In genomic region chr14:89957791-89958190, GRCh38 we compare ENCODE assay signal across 12 cellular contexts. TPM values are rescaled to one million over a fixed set of nuclear protein-coding genes. Genes with fewer than 3 reads are reported as not detected.
DNase-seq lines count a peak whose midpoint lies in the region; ATAC-seq, FAIRE-seq and TF ChIP-seq lines count a peak whose summit lies in the region.
"Had no signal": no experiment of that assay in that cellular context is flagged by ENCODE, and none has a peak within 500 bp of the region (broad histone marks: within the 10 kb centered on the region; RNA-seq: fewer than 3 reads in every experiment).

No MANE protein-coding gene starts in this region.

- H4K8ac ChIP-seq in mesenchymal stem cell (ENCODE audit: low read length) = peak overlapping the region; percentile 39

- H3K4me3 Mint-ChIP-seq in activated naive CD8-positive, alpha-beta T cell = peak overlapping the region; percentile 84
- H3K4me3 Mint-ChIP-seq in WTC11 = no peak overlapping the region

- H3K4me3 ChIP-seq in mesenchymal stem cell (ENCODE audit: insufficient read depth in 1 of 2, low read depth in 1 of 2, low read length in 2 of 2) (no peak overlapping the region), testis (no peak overlapping the region)
- H3K4me3 ChIP-seq: skin epidermis had no signal

- peak overlapping the region; percentile 50 for H2AK5ac ChIP-seq in mesenchymal stem cell (ENCODE audit: low read length, severe bottlenecking)

- H3K18ac ChIP-seq in mesenchymal stem cell (ENCODE audit: low read depth in 1 of 2, low read length in 2 of 2) = no peak overlapping the region

- POLR2A ChIA-PET in WTC11 (lab: Charles Lee) = no interaction called here

- no peak overlapping the region for H3K9ac ChIP-seq in mesenchymal stem cell (ENCODE audit: low read length)

- peak overlapping the region in 1 of 2 experiments; percentile 69 for H2BK12ac ChIP-seq in mesenchymal stem cell (ENCODE audit: low read length in 2 of 2)

- TF ChIP-seq POLR2A in testis (IDR thresholded peaks at IDR 0.05) = no peak

- H3K27me3 Mint-ChIP-seq in activated naive CD8-positive, alpha-beta T cell = no peaks in the 10 kb centered on the region
- no peaks in the 10 kb centered on the region for H3K27me3 Mint-ChIP-seq in WTC11 (ENCODE audit: low read depth)

- no peak for FAIRE-seq in frontal cortex (lab: Jason Lieb, UNC)

- H3K36me3 ChIP-seq in mesenchymal stem cell (ENCODE audit: control insufficient read depth in 1 of 2, insufficient read depth in 2 of 2, low read depth in 1 of 2, low read length in 2 of 2) (peaks cover 11 to 18% of the 10 kb centered on the region in 2 experiments), testis (ENCODE audit: low read depth, missing control alignments) (no peaks in the 10 kb centered on the region)

- DNase-seq in Ammon's horn (ENCODE audit: low spot score) = peak; percentile 24
- DNase-seq in G401 (ENCODE audit: low spot score) = peak; percentile 55
- peak; percentile 14 for DNase-seq in mesenchymal stem cell
- DNase-seq in testis = no peak
- no peak for DNase-seq in WTC11 (ENCODE audit: low spot score)
- no peak for DNase-seq in frontal cortex (ENCODE audit: low spot score in 2 of 2)
- DNase-seq: DMS79, Kasumi-1 had no signal

- CTCF ChIA-PET in WTC11 (lab: Charles Lee) = interaction anchor here (0.5 to 3.8 kb wide), 3 partner anchors 15 to 1567 kb away, joined by 4 to 18 read pairs (median 6); no protein-coding TSS in a partner anchor

- no peaks in the 10 kb centered on the region for H3K9me3 ChIP-seq in mesenchymal stem cell (ENCODE audit: control insufficient read depth, low read length)
- H3K9me3 ChIP-seq in testis = no peaks in the 10 kb centered on the region

- TF ChIP-seq CTCF in testis (IDR thresholded peaks at IDR 0.05) (no peak), WTC11 (IDR thresholded peaks at IDR 0.05) (no peak)

- H3K4me1 Mint-ChIP-seq in activated naive CD8-positive, alpha-beta T cell (ENCODE audit: low read depth) = peaks cover 71% of the 10 kb centered on the region
- H3K4me1 Mint-ChIP-seq in WTC11 = peaks cover 55% of the 10 kb centered on the region

- peaks cover 11% of the 10 kb centered on the region for H3K4me1 ChIP-seq in mesenchymal stem cell (ENCODE audit: control insufficient read depth, insufficient read depth, low read depth, low read length)
- H3K4me1 ChIP-seq in testis = peaks cover 7% of the 10 kb centered on the region

- no peaks in the 10 kb centered on the region for H3K9me3 Mint-ChIP-seq in activated naive CD8-positive, alpha-beta T cell (ENCODE audit: low read depth)
- no peaks in the 10 kb centered on the region for H3K9me3 Mint-ChIP-seq in WTC11

- no peak overlapping the region for H2BK15ac ChIP-seq in mesenchymal stem cell (ENCODE audit: low read depth, poor library complexity, severe bottlenecking)

- H3K79me1 ChIP-seq in mesenchymal stem cell (replicated peaks; ENCODE audit: low read length, poor library complexity, severe bottlenecking) = peaks cover 28% of the 10 kb centered on the region

- no peak overlapping the region for H3K4ac ChIP-seq in mesenchymal stem cell (ENCODE audit: low read depth in 1 of 2, low read length in 2 of 2)

- no peak overlapping the region for H4K91ac ChIP-seq in mesenchymal stem cell (ENCODE audit: low read length)

- H3K4me2 ChIP-seq in mesenchymal stem cell (ENCODE audit: low read length, poor library complexity, severe bottlenecking) = no peak overlapping the region

- in situ Hi-C loops in G401 (cut with HindIII; ENCODE audit: low sequenced_read_pairs) = no loop called here

- peak overlapping the region; percentile 96 for H3K27ac Mint-ChIP-seq in activated naive CD8-positive, alpha-beta T cell
- no peak overlapping the region for H3K27ac Mint-ChIP-seq in WTC11

- H3K23ac ChIP-seq in mesenchymal stem cell (ENCODE audit: low read length in 2 of 2) = peak overlapping the region in 1 of 2 experiments; percentile 53

- intact Hi-C loops in testis (cut with DNase I; ENCODE audit: low total_unique reads) = no loop called here

- no peak overlapping the region for H2BK5ac ChIP-seq in mesenchymal stem cell (ENCODE audit: low read depth, low read length, poor library complexity, severe bottlenecking)

- peaks cover 5% of the 10 kb centered on the region for H3K36me3 Mint-ChIP-seq in activated naive CD8-positive, alpha-beta T cell
- peaks cover under 1% of the 10 kb centered on the region; the same call in 1 of the 2 replicates for H3K36me3 Mint-ChIP-seq in WTC11

- peak overlapping the region; percentile 43 for H2AFZ ChIP-seq in mesenchymal stem cell (ENCODE audit: low read depth, low read length)

- no peak overlapping the region for H3K14ac ChIP-seq in mesenchymal stem cell (ENCODE audit: low read length in 2 of 2)

- H3K27ac ChIP-seq in mesenchymal stem cell (ENCODE audit: low read length, poor library complexity, severe bottlenecking) (no peak overlapping the region), testis (no peak overlapping the region)
- H3K27ac ChIP-seq: SK-N-MC had no signal

- ATAC-seq in WTC11 (no peak), HG03469 (IDR thresholded peaks at IDR 0.05; ENCODE audit: unreplicated experiment) (no peak)

- no peak overlapping the region for H2BK120ac ChIP-seq in mesenchymal stem cell (ENCODE audit: low read depth, low read length)

- H3K27me3 ChIP-seq in mesenchymal stem cell (ENCODE audit: control insufficient read depth in 1 of 2, insufficient read depth in 1 of 2, low read length in 2 of 2) = no peaks in the 10 kb centered on the region
- H3K27me3 ChIP-seq in testis = no peaks in the 10 kb centered on the region

- WGBS in mesenchymal stem cell = 84% methylated on average over 8 of the region's 8 CpGs
- WGBS in testis, 2 donors = 97 to 98% methylated on average over 8 of the region's 8 CpGs

TF ChIP-seq in WTC11, 78 proteins besides CTCF, POLR2A, EP300 and RAD21 (continues in another document):
- TF ChIP-seq USF1 (CRISPR knock-in tag; IDR thresholded peaks at IDR 0.05) = no peak
- TF ChIP-seq E2F4 (CRISPR knock-in tag; IDR thresholded peaks at IDR 0.05; ENCODE audit: borderline replicate concordance, low read depth) = no peak
- no peak for TF ChIP-seq IRF1 (CRISPR knock-in tag; IDR thresholded peaks at IDR 0.05)
- no peak for TF ChIP-seq JUN (CRISPR knock-in tag; IDR thresholded peaks at IDR 0.05)
- TF ChIP-seq FOXP4 (CRISPR knock-in tag; IDR thresholded peaks at IDR 0.05) = no peak
- TF ChIP-seq MLX (CRISPR knock-in tag; IDR thresholded peaks at IDR 0.05) = no peak
- no peak for TF ChIP-seq ZNF121 (CRISPR knock-in tag; IDR thresholded peaks at IDR 0.05)
- TF ChIP-seq RELA (CRISPR knock-in tag; IDR thresholded peaks at IDR 0.05; ENCODE audit: borderline replicate concordance) = no peak

RNA-seq across cellular contexts. Expression of gene TDP1, which starts 2.1 kb away (rescaled TPM):
- 61.9 and 62.4 TPM in 2 replicates for total RNA-seq in G401 (2014; rRNA removed; shearing (Covaris generic))
- polyA plus RNA-seq in mesenchymal stem cell (2013, experiment 1 of 2) = 8.2 TPM
- polyA plus RNA-seq in mesenchymal stem cell (2013, experiment 2 of 2) = 8.1 TPM
- total RNA-seq in testis = 10 to 100 TPM; 37.0 to 43.1 TPM
- 55.2 TPM for polyA plus RNA-seq in testis (ENCODE audit: insufficient read depth, low read depth, low replicate concordance)
- 54.2 to 59.8 TPM (median 57.3 TPM) in 3 replicates for total RNA-seq in WTC11 (2021)
- total RNA-seq in frontal cortex = 37.1 TPM

RNA-seq across cellular contexts. Expression of gene EFCAB11, which starts 3.3 kb away (rescaled TPM):
- total RNA-seq in G401 (2014; rRNA removed; shearing (Covaris generic)) = 5.6 and 17.6 TPM in 2 replicates
- 4.8 TPM for polyA plus RNA-seq in mesenchymal stem cell (2013, experiment 1 of 2)
- polyA plus RNA-seq in mesenchymal stem cell (2013, experiment 2 of 2) = 4.2 TPM
- 10 to 100 TPM; 30.5 to 50.6 TPM for total RNA-seq in testis
- 78.3 TPM for polyA plus RNA-seq in testis (ENCODE audit: insufficient read depth, low read depth, low replicate concordance)
- total RNA-seq in WTC11 (2021) = 15.5 to 18.8 TPM (median 18.0 TPM) in 3 replicates
- total RNA-seq in frontal cortex = 5.3 TPM

Comparison
In these comparisons a context has a peak if more than half of its experiments do, and no peak if none do; other contexts are left out.
1. DNase-seq: peak in Ammon's horn (single experiment), G401 (single experiment) and mesenchymal stem cell (single experiment); none in testis (single experiment), WTC11 (single experiment) and frontal cortex (0 of 2).